8 cellular contexts compared by ENCODE assay signal in genomic region chr12:64256166-64256800, GRCh38. TPM values are rescaled to one million over a fixed set of nuclear protein-coding genes. Genes with fewer than 3 reads are reported as not detected.
DNase-seq lines count a peak whose midpoint lies in the region; ATAC-seq, FAIRE-seq and TF ChIP-seq lines count a peak whose summit lies in the region.

No MANE protein-coding gene starts in this region.

- dilution Hi-C loops in keratinocyte (cut with MboI; ENCODE audit: extremely low pct_ligation_motif_present, low sequenced_read_pairs) = loop anchor here (25.0 kb wide), 1 partner anchor 419 kb away; the partner anchor contains the start of gene SRGAP1

- no peaks in the 10 kb centered on the region for H3K36me3 Mint-ChIP-seq in brain

- H2AFZ ChIP-seq in keratinocyte (ENCODE audit: control insufficient read depth, low read length) = peak overlapping the region; percentile 47

- ATAC-seq in thoracic aorta (ENCODE audit: insufficient number of reproducible peaks, low FRiP score, low read depth) = no peak

- no peak overlapping the region for H3K27ac ChIP-seq in keratinocyte (ENCODE audit: control insufficient read depth, insufficient read depth, low read length)
- no peak overlapping the region for H3K27ac ChIP-seq in thoracic aorta

- no peak overlapping the region for H3K4me3 ChIP-seq in keratinocyte (ENCODE audit: control insufficient read depth in 2 of 3, extremely low read depth in 1 of 3, insufficient read depth in 2 of 3, low read depth in 1 of 3, low read length in 3 of 3)
- no peak overlapping the region for H3K4me3 ChIP-seq in thoracic aorta

- H3K36me3 ChIP-seq in keratinocyte (ENCODE audit: control insufficient read depth in 2 of 2, extremely low read depth in 1 of 2, insufficient read depth in 2 of 2, low read length in 2 of 2) = no peaks in the 10 kb centered on the region
- H3K36me3 ChIP-seq in thoracic aorta = no peaks in the 10 kb centered on the region

- no peak overlapping the region for H3K4me2 ChIP-seq in keratinocyte (ENCODE audit: control insufficient read depth, extremely low read depth, insufficient read depth, low read depth, low read length)

- no peaks in the 10 kb centered on the region for H3K4me1 ChIP-seq in keratinocyte (ENCODE audit: control insufficient read depth, extremely low read depth, insufficient read depth, low read length)
- H3K4me1 ChIP-seq in thoracic aorta (ENCODE audit: control insufficient read depth in 1 of 2, low read depth in 2 of 2) = peaks cover 6% of the 10 kb centered on the region in 2 donors

- no peak overlapping the region for H3K4me3 Mint-ChIP-seq in brain

- no peaks in the 10 kb centered on the region for H3K9me1 ChIP-seq in keratinocyte (ENCODE audit: control insufficient read depth, extremely low read depth, insufficient read depth, low read length)

- TF ChIP-seq CTCF in brain (conservative IDR thresholded peaks at IDR 0.05) (peak; percentile 88 to 94), keratinocyte (optimal IDR thresholded peaks at IDR 0.05 in 1 of 3, IDR thresholded peaks at IDR 0.05 in 1 of 3, conservative IDR thresholded peaks at IDR 0.05 in 1 of 3; ENCODE audit: extremely low read depth in 1 of 3, insufficient read depth in 2 of 3, low read length in 3 of 3) (peak in 2 of 3 experiments; percentile 41 to 54), thoracic aorta (IDR thresholded peaks at IDR 0.05) (peak; percentile 67)

- peak; percentile 85 for DNase-seq in Ammon's horn (ENCODE audit: low spot score)
- no peak for DNase-seq in H54 (ENCODE audit: insufficient read length, low spot score)
- peak; percentile 65 for DNase-seq in NCI-H345 treated with DMSO at 0.1 percent for 48 hours (lab: John Stamatoyannopoulos, UW; ENCODE audit: unreplicated experiment)
- DNase-seq in keratinocyte (ENCODE audit: low read depth, low spot score) = peak; percentile 4
- no peak for DNase-seq in thoracic aorta (ENCODE audit: low spot score)
- no peak for DNase-seq in activated CD4-positive, CD25-positive, alpha-beta regulatory T cell (lab: John Stamatoyannopoulos, UW)
- no peak for DNase-seq in GDM1 (lab: John Stamatoyannopoulos, UW)

- peak overlapping the region in 1 of 5 experiments; percentile 75 for H3K27ac Mint-ChIP-seq in brain

- no peak overlapping the region for H3K9ac ChIP-seq in keratinocyte (ENCODE audit: control insufficient read depth, extremely low read depth, insufficient read depth, low read length)

- H3K9me3 ChIP-seq in keratinocyte (ENCODE audit: control insufficient read depth, low read depth, low read length) = no peaks in the 10 kb centered on the region
- H3K9me3 ChIP-seq in thoracic aorta = no peaks in the 10 kb centered on the region

- no peaks in the 10 kb centered on the region for H3K27me3 ChIP-seq in keratinocyte (ENCODE audit: control insufficient read depth, extremely low read depth, insufficient read depth, low read length)
- H3K27me3 ChIP-seq in thoracic aorta (replicated peaks; ENCODE audit: insufficient read depth) = no peaks in the 10 kb centered on the region

- peaks cover 5% of the 10 kb centered on the region for H3K4me1 Mint-ChIP-seq in brain

- no peaks in the 10 kb centered on the region for H3K27me3 Mint-ChIP-seq in brain

- no peaks in the 10 kb centered on the region for H4K20me1 ChIP-seq in keratinocyte (ENCODE audit: control insufficient read depth, extremely low read depth, insufficient read depth, low read length)

- H3K9me3 Mint-ChIP-seq in brain = no peaks in the 10 kb centered on the region

- no peaks in the 10 kb centered on the region for H3K79me2 ChIP-seq in keratinocyte (ENCODE audit: control insufficient read depth, insufficient read depth, low read length)

- TF ChIP-seq POLR2A in H54 (IDR thresholded peaks at IDR 0.05; ENCODE audit: low read depth, low read length) = no peak

- FAIRE-seq in H54 (lab: Jason Lieb, UNC) (peak; percentile 69), keratinocyte (lab: Jason Lieb, UNC) (no peak)

RNA-seq across cellular contexts. Expression of gene KICS2, which starts 34.2 kb away (rescaled TPM):
- 3.2 TPM for polyA plus RNA-seq in brain (ENCODE audit: insufficient read depth, low read depth, low replicate concordance)
- 5.2 to 6.2 TPM (median 5.7 TPM) in 3 replicates for polyA plus RNA-seq in keratinocyte
- polyA plus RNA-seq in keratinocyte (2011; ENCODE audit: low read depth) = 2.0 TPM
- 4.0 and 5.7 TPM in 2 replicates for polyA plus RNA-seq in keratinocyte (2011; cell fraction: cytosol; rRNA removed)
- polyA plus RNA-seq in keratinocyte (2011; cell fraction: nucleus; rRNA removed) = 8.1 and 8.5 TPM in 2 replicates
- polyA plus RNA-seq in keratinocyte (2012; ENCODE audit: low replicate concordance) = 4.5 and 6.5 TPM in 2 replicates
- polyA minus RNA-seq in keratinocyte = 5.8 to 8.8 TPM (median 6.4 TPM) in 3 replicates
- polyA minus RNA-seq in keratinocyte (2011; cell fraction: cytosol; rRNA and poly(A)+ RNA removed) = 9.4 TPM
- 6.0 and 8.9 TPM in 2 replicates for polyA minus RNA-seq in keratinocyte (2011; cell fraction: nucleus; rRNA and poly(A)+ RNA removed)
- 1 to 10 TPM; 3.1 to 5.7 TPM for total RNA-seq in thoracic aorta

Comparison
In these comparisons a context has a peak if more than half of its experiments do, and no peak if none do; other contexts are left out.
1. DNase-seq: peak in Ammon's horn (single experiment), NCI-H345 treated with DMSO at 0.1 percent for 48 hours (single experiment) and keratinocyte (single experiment); none in H54 (single experiment), thoracic aorta (single experiment), activated CD4-positive, CD25-positive, alpha-beta regulatory T cell (0 of 4) and GDM1 (single experiment).
2. Peak in every context shown above with its lines, with median percentiles within 50 percentile points of each other: CTCF ChIP-seq.